8 cellular contexts compared by ENCODE assay signal in genomic region chr15:75023194-75024101, GRCh38. TPM values are rescaled to one million over a fixed set of nuclear protein-coding genes. Genes with fewer than 3 reads are reported as not detected.
A peak's percentile ranks its signal among the peaks of the same experiment; 100 is the strongest.
DNase-seq lines count a peak whose midpoint lies in the region; ATAC-seq and TF ChIP-seq lines count a peak whose summit lies in the region.

Gene PPCDC (plus strand): TSS chr15:75023590. CDS start chr15:75028319, 4,729 bp downstream.

- H3K27ac ChIP-seq in PC-9 (peak within 1 kb of the TSS; percentile 50), epithelial cell of prostate (peak within 1 kb of the TSS; percentile 22)

- no peaks in the 10 kb centered on the region for H4K20me1 ChIP-seq in PC-9 (ENCODE audit: insufficient read depth)

- POLR2A ChIA-PET in PC-9 (lab: Charles Lee; ENCODE audit: unreplicated experiment): interaction anchor here (0.6 to 1.2 kb wide), 7 partner anchors 27 to 498 kb away, joined by 3 to 14 read pairs (median 3); partner anchors contain the start of genes C15orf39 and SCAMP5

- ATAC-seq in GM21619 (IDR thresholded peaks at IDR 0.05; ENCODE audit: unreplicated experiment): peak; percentile 95

- intact Hi-C loops in PC-9 (cut with micrococcal nuclease; ENCODE audit: unreplicated experiment): loop anchor here (5.0 kb wide), 1 partner anchor 66 kb away; the partner anchor contains the start of gene RPP25

- H3K79me2 ChIP-seq in PC-9 (ENCODE audit: low read depth): peaks cover 20% of the 10 kb centered on the region

- H3K9me3 ChIP-seq in PC-9 (ENCODE audit: insufficient read depth, low read depth): no peaks in the 10 kb centered on the region

- H3K27me3 ChIP-seq in PC-9 (ENCODE audit: insufficient read depth, low read depth): no peaks in the 10 kb centered on the region

- peak within 1 kb of the TSS; percentile 97 for H3K4me3 ChIP-seq in Jurkat, Clone E6-1 (ENCODE audit: low read length)
- peak within 1 kb of the TSS; percentile 90 for H3K4me3 ChIP-seq in PC-9

- peak within 1 kb of the TSS; percentile 84 for H3K4me2 ChIP-seq in PC-9

- no peaks in the 10 kb centered on the region; the same call in 1 of the 2 replicates for H3K4me1 ChIP-seq in PC-9 (replicated peaks; ENCODE audit: insufficient read depth)

- DNase-seq in DMS114 treated with DMSO at 0.1 percent for 48 hours (lab: John Stamatoyannopoulos, UW; ENCODE audit: unreplicated experiment) (peak; percentile 97), PC-9 (peak; percentile 85 to 93), epithelial cell of prostate (ENCODE audit: low read depth, low spot score) (peak; percentile 72), mucosa of gallbladder (ENCODE audit: low spot score) (peak; percentile 98)
- DNase-seq in Jurkat, Clone E6-1 (ENCODE audit: low read depth, low spot score): peak; percentile 94
- DNase-seq in activated T-cell treated with anti-CD3 and anti-CD28 coated beads, Interleukin-2, amount 50 U/mL, for 1 hour: peak; percentile 89
- peak; percentile 77 to 86 for DNase-seq in stimulated activated CD8-positive, alpha-beta memory T cell treated with anti-CD3 and anti-CD28 coated beads, Interleukin-4, amount 100 ng/mL, for 4 hours (ENCODE audit: low read depth in 2 of 2, low spot score in 1 of 2)

- H3F3A ChIP-seq in PC-9 (ENCODE audit: insufficient read depth, low read depth): peaks cover 13% of the 10 kb centered on the region; the same call in 1 of the 2 replicates

- H2AFZ ChIP-seq in PC-9: peak within 1 kb of the TSS; percentile 92

- TF ChIP-seq CTCF in PC-9 (conservative IDR thresholded peaks at IDR 0.05): no peak

- TSS peak; percentile 72 for BruUV-seq in PC-9 (replicated peaks; lab: Mats Ljungman, UMichigan)

- H3K9me2 ChIP-seq in PC-9 (ENCODE audit: insufficient read depth): no peaks in the 10 kb centered on the region

- CTCF ChIA-PET in PC-9 (lab: Charles Lee): interaction anchor here (0.6 to 0.7 kb wide), 4 partner anchors 32 to 165 kb away, joined by 3 to 8 read pairs (median 3); partner anchors contain the start of gene RPP25

- 0 out of 2 replicates have a peak, but pooled peaks cover 3% of the 10 kb centered on the region for H3K36me3 ChIP-seq in PC-9 (ENCODE audit: low read depth)

RNA-seq across cellular contexts. Expression of gene PPCDC, which starts in this region (rescaled TPM):
- 22.0 TPM for polyA plus RNA-seq in Jurkat, Clone E6-1 (2012; ENCODE audit: insufficient read depth, insufficient read length)
- total RNA-seq in PC-9 (2021) (23.7 and 24.4 TPM in 2 replicates), mucosa of gallbladder (17.3 TPM)

Comparison
In these comparisons a context has a peak if more than half of its experiments do, and no peak if none do; other contexts are left out.
1. Peak in every context shown above with its lines: DNase-seq, ATAC-seq, H3K4me3 ChIP-seq and H3K27ac ChIP-seq.